In genomic region chr10:114593240-114593792, GRCh38 we compare ENCODE assay signal across 22 cellular contexts.
"Had no signal": no experiment of that assay in that cellular context is flagged by ENCODE, and none has a peak within 500 bp of the region (broad histone marks: within the 10 kb centered on the region; RNA-seq: fewer than 3 reads in every experiment).

No MANE protein-coding gene starts in this region.

- H3K4me1 Mint-ChIP-seq: activated B cell treated with CpG ODN at 0.5 μM for 24 hours; activated naive CD8-positive, alpha-beta T cell treated with anti-CD3 and anti-CD28 coated beads, Interleukin-2, amount 10 ng/mL, durations not matched to agents 7 days and 5 days; activated T-helper 17 cell treated with anti-CD3 and anti-CD28 coated beads, Interleukin-2, amount 50 U/mL, for 72 hours; brain; endodermal cell; stimulated activated effector memory CD8-positive, alpha-beta T cell treated with anti-CD3 and anti-CD28 coated beads, Interleukin-12 subunit alpha, Interleukin-12 subunit beta, amount 100 ng/mL, for 72 hours had no signal

- H3K36me3 ChIP-seq: colonic mucosa, left lung, stomach, vagina had no signal

- H3K4me3 Mint-ChIP-seq: activated B cell treated with CpG ODN at 0.5 μM for 24 hours; activated CD4-positive, alpha-beta memory T cell treated with anti-CD3 and anti-CD28 coated beads for 36 hours; activated CD8-positive, alpha-beta memory T cell treated with anti-CD3 and anti-CD28 coated beads, Interleukin-2, amount 10 ng/mL, durations not matched to agents 7 days and 5 days; activated naive CD8-positive, alpha-beta T cell treated with anti-CD3 and anti-CD28 coated beads, Interleukin-2, amount 10 ng/mL, durations not matched to agents 7 days and 5 days; activated T-helper 17 cell treated with anti-CD3 and anti-CD28 coated beads, Interleukin-2, amount 50 U/mL, for 72 hours; brain; endodermal cell; stimulated activated effector memory CD8-positive, alpha-beta T cell treated with anti-CD3 and anti-CD28 coated beads, Interleukin-12 subunit alpha, Interleukin-12 subunit beta, amount 100 ng/mL, for 72 hours had no signal

- H3K27me3 ChIP-seq: colonic mucosa, left lung, stomach, vagina had no signal

- H3K4me3 ChIP-seq: colonic mucosa, left lung, skin epidermis, stomach, vagina had no signal

- H3K27ac Mint-ChIP-seq: activated B cell treated with CpG ODN at 0.5 μM for 24 hours; activated CD4-positive, alpha-beta memory T cell treated with anti-CD3 and anti-CD28 coated beads for 36 hours; activated CD8-positive, alpha-beta memory T cell treated with anti-CD3 and anti-CD28 coated beads, Interleukin-2, amount 10 ng/mL, durations not matched to agents 7 days and 5 days; activated naive CD8-positive, alpha-beta T cell treated with anti-CD3 and anti-CD28 coated beads, Interleukin-2, amount 10 ng/mL, durations not matched to agents 7 days and 5 days; activated T-helper 17 cell treated with anti-CD3 and anti-CD28 coated beads, Interleukin-2, amount 50 U/mL, for 72 hours; endodermal cell; progenitor cell of endocrine pancreas; stimulated activated effector memory CD8-positive, alpha-beta T cell treated with anti-CD3 and anti-CD28 coated beads, Interleukin-12 subunit alpha, Interleukin-12 subunit beta, amount 100 ng/mL, for 72 hours had no signal

- ATAC-seq: left lung had no signal

- H3K27ac ChIP-seq: colonic mucosa, epithelial cell of prostate, left lung, skin epidermis, stomach, vagina had no signal

- H3K36me3 Mint-ChIP-seq: activated CD4-positive, alpha-beta memory T cell treated with anti-CD3 and anti-CD28 coated beads for 36 hours; activated naive CD8-positive, alpha-beta T cell treated with anti-CD3 and anti-CD28 coated beads, Interleukin-2, amount 10 ng/mL, durations not matched to agents 7 days and 5 days; stimulated activated effector memory CD8-positive, alpha-beta T cell treated with anti-CD3 and anti-CD28 coated beads, Interleukin-12 subunit alpha, Interleukin-12 subunit beta, amount 100 ng/mL, for 72 hours had no signal

- DNase-seq: activated B cell treated with CpG ODN at 0.5 μM for 24 hours; activated CD4-positive, alpha-beta memory T cell treated with anti-CD3 and anti-CD28 coated beads for 36 hours; activated CD4-positive, alpha-beta T cell treated with anti-CD3 and anti-CD28 coated beads for 4 hours; activated CD8-positive, alpha-beta memory T cell treated with anti-CD3 and anti-CD28 coated beads, Interleukin-2, amount 10 ng/mL, durations not matched to agents 7 days and 5 days; activated naive CD4-positive, alpha-beta T cell; activated naive CD8-positive, alpha-beta T cell treated with anti-CD3 and anti-CD28 coated beads, Interleukin-2, amount 10 ng/mL, durations not matched to agents 7 days and 5 days; central memory CD4-positive, alpha-beta T cell; colonic mucosa; endodermal cell; foreskin fibroblast; left lung; stimulated activated CD4-positive, alpha-beta T cell treated with anti-CD3 and anti-CD28 coated beads, Interleukin-4, amount 100 ng/mL, for 1 hour; stomach; T-helper 9 cell; trophoblast cell had no signal

- H3K9me3 ChIP-seq: colonic mucosa, left lung, vagina had no signal

- H3K9me3 Mint-ChIP-seq: activated B cell treated with CpG ODN at 0.5 μM for 24 hours; endodermal cell; stimulated activated effector memory CD8-positive, alpha-beta T cell treated with anti-CD3 and anti-CD28 coated beads, Interleukin-12 subunit alpha, Interleukin-12 subunit beta, amount 100 ng/mL, for 72 hours had no signal

- H3K4me1 ChIP-seq: colonic mucosa, left lung, stomach, vagina had no signal
